ENCODE assay signal across 8 cellular contexts in the genomic region with DNA sequence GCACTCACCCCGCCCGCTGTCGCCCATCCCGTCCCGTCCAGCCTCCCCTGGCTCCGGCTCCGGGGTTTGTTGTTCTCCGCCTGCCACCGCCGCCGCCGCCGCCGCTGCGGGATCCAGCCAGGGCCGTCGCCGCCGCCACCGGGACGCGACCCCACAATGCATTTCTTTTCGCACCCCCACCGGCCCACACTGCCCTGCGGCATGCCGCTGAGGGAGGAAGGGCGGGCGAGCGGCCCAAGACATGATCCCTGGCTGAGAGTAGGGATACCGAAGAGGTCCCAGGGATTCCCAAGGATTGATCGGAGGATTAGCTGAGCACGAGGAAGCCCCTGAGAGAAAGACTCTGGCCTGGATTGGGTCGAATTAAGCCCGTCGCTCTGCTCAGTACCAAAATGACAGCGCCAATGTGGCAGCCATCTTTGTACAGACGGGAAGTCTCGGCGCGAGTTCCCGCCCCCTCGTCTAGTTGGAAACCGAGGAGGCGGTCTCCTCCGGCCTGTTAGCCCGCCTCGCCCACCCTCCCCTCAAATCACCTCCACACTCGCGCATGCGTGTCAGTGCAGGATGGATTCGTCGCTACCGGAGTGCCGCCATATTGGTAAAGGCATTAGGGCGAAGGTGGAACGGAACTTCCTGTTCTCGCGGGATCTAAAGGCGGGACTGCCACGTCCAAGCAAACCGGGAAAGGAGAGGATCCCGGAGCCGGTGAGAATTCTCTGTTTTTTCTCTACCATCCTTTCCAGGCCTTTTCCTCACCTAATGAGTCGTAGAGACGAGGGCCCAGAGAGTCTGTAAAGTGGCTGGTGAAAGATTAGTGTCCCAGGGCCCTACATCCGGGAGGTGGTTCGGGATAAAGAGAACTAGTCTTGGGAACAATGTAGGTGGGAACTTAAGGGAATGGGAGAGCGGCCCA. TPM values are rescaled to one million over a fixed set of nuclear protein-coding genes. Genes with fewer than 3 reads are reported as not detected.
A peak's percentile ranks its signal among the peaks of the same experiment; 100 is the strongest.
DNase-seq lines count a peak whose midpoint lies in the region; TF ChIP-seq lines count a peak whose summit lies in the region.

A gene (minus strand): TSS at position 432 of the 913 bp plus-strand sequence. CDS start 189 bp downstream, at position 243.
A gene with protein sequence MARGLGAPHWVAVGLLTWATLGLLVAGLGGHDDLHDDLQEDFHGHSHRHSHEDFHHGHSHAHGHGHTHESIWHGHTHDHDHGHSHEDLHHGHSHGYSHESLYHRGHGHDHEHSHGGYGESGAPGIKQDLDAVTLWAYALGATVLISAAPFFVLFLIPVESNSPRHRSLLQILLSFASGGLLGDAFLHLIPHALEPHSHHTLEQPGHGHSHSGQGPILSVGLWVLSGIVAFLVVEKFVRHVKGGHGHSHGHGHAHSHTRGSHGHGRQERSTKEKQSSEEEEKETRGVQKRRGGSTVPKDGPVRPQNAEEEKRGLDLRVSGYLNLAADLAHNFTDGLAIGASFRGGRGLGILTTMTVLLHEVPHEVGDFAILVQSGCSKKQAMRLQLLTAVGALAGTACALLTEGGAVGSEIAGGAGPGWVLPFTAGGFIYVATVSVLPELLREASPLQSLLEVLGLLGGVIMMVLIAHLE (plus strand): TSS at position 634 of the 913 bp plus-strand sequence. CDS start 379 bp downstream, outside the sequence.

- peak within 1 kb of the TSS; percentile 57 for H2AFZ ChIP-seq in neuron (ENCODE audit: low read depth, low read length)

- no peaks in the 10 kb centered on the region for H3K9me3 ChIP-seq in SK-N-MC (ENCODE audit: low read depth, low read length)
- H3K9me3 ChIP-seq in neuron (ENCODE audit: low read length): no peaks in the 10 kb centered on the region

- no peaks in the 10 kb centered on the region for H3K27me3 ChIP-seq in neuron (ENCODE audit: insufficient read depth, low read length)

- no peaks in the 10 kb centered on the region for H3K27me3 Mint-ChIP-seq in activated naive CD4-positive, alpha-beta T cell treated with anti-CD3 and anti-CD28 coated beads for 36 hours (ENCODE audit: low read depth)

- peaks cover 54% of the 10 kb centered on the region for H3K4me1 ChIP-seq in neuron (ENCODE audit: insufficient read depth, low read length)

- peak within 1 kb of the TSS; percentile 98 for H3K4me3 Mint-ChIP-seq in activated naive CD4-positive, alpha-beta T cell treated with anti-CD3 and anti-CD28 coated beads for 36 hours

- peak within 1 kb of the TSS; percentile 97 for H3K27ac Mint-ChIP-seq in activated naive CD4-positive, alpha-beta T cell treated with anti-CD3 and anti-CD28 coated beads for 36 hours

- in situ Hi-C loops in G401 (cut with HindIII; ENCODE audit: low sequenced_read_pairs): no loop called here

- peak within 1 kb of the TSS; percentile 97 for H3K27ac ChIP-seq in SK-N-MC

- no peak for TF ChIP-seq CTCF in HFF-Myc (IDR thresholded peaks at IDR 0.05; ENCODE audit: low read depth, low read length, missing control alignments)

- intact Hi-C loops in activated naive CD4-positive, alpha-beta T cell treated with anti-CD3 and anti-CD28 coated beads for 36 hours (cut with micrococcal nuclease): loop anchor here (1.0 to 10.0 kb wide), 8 partner anchors 49 to 1006 kb away; a partner anchor contains a TSS

- peaks cover 38% of the 10 kb centered on the region for H3K36me3 Mint-ChIP-seq in activated naive CD4-positive, alpha-beta T cell treated with anti-CD3 and anti-CD28 coated beads for 36 hours (ENCODE audit: low read depth)

- peak within 1 kb of the TSS; percentile 97 for H3K9ac ChIP-seq in SK-N-MC (ENCODE audit: insufficient read length)

- peaks cover 60% of the 10 kb centered on the region for H3K4me1 Mint-ChIP-seq in activated naive CD4-positive, alpha-beta T cell treated with anti-CD3 and anti-CD28 coated beads for 36 hours (ENCODE audit: low read depth)

- DNase-seq in G401 (ENCODE audit: low spot score): peak; percentile 99
- peak; percentile 97 for DNase-seq in HFF-Myc (ENCODE audit: extremely low read depth, low read depth)
- DNase-seq in NCI-H1048 (lab: John Stamatoyannopoulos, UW): peak; percentile 97
- DNase-seq in SK-N-MC (ENCODE audit: low read depth, low spot score): peak; percentile 99
- peak; percentile 100 for DNase-seq in activated naive CD4-positive, alpha-beta T cell treated with anti-CD3 and anti-CD28 coated beads for 36 hours
- DNase-seq in foreskin melanocyte: peak; percentile 99
- DNase-seq in stromal cell of bone marrow (ENCODE audit: low read depth): peak; percentile 99

- H3K9me3 Mint-ChIP-seq in activated naive CD4-positive, alpha-beta T cell treated with anti-CD3 and anti-CD28 coated beads for 36 hours: no peaks in the 10 kb centered on the region

- H3K4me3 ChIP-seq in HFF-Myc (replicated peaks; ENCODE audit: low read depth, low read length) (peak within 1 kb of the TSS; percentile 85), SK-N-MC (peak within 1 kb of the TSS; percentile 90), neuron (ENCODE audit: low read length) (peak within 1 kb of the TSS; percentile 88)

- H3K36me3 ChIP-seq in SK-N-MC (ENCODE audit: insufficient read depth, low read length): peaks cover 48% of the 10 kb centered on the region
- H3K36me3 ChIP-seq in neuron (ENCODE audit: insufficient read depth, low read length): peaks cover 42% of the 10 kb centered on the region

- CTCF ChIA-PET in activated naive CD4-positive, alpha-beta T cell treated with anti-CD3 and anti-CD28 coated beads for 36 hours (lab: Charles Lee): interaction anchor here (0.6 kb wide), 2 partner anchors 202 to 265 kb away, joined by 3 to 4 read pairs; no protein-coding TSS in a partner anchor

RNA-seq across cellular contexts. Expression of the first gene that starts in this region (rescaled TPM):
- 11.5 and 18.8 TPM in 2 replicates for total RNA-seq in G401 (2014; rRNA removed; shearing (Covaris generic))
- total RNA-seq in activated naive CD4-positive, alpha-beta T cell treated with anti-CD3 and anti-CD28 coated beads for 36 hours: 10 to 100 TPM; 50.4 to 50.6 TPM

RNA-seq across cellular contexts. Expression of the second gene that starts in this region (rescaled TPM):
- total RNA-seq in G401 (2014; rRNA removed; shearing (Covaris generic)): 102 and 108 TPM in 2 replicates
- total RNA-seq in activated naive CD4-positive, alpha-beta T cell treated with anti-CD3 and anti-CD28 coated beads for 36 hours: 10 to 100 TPM; 35.9 to 39.5 TPM

Comparison
In these comparisons a context has a peak if more than half of its experiments do, and no peak if none do; other contexts are left out.
1. Peak in every context shown above with its lines: DNase-seq, H3K4me3 ChIP-seq and H3K27ac ChIP-seq.